In the genomic region with DNA sequence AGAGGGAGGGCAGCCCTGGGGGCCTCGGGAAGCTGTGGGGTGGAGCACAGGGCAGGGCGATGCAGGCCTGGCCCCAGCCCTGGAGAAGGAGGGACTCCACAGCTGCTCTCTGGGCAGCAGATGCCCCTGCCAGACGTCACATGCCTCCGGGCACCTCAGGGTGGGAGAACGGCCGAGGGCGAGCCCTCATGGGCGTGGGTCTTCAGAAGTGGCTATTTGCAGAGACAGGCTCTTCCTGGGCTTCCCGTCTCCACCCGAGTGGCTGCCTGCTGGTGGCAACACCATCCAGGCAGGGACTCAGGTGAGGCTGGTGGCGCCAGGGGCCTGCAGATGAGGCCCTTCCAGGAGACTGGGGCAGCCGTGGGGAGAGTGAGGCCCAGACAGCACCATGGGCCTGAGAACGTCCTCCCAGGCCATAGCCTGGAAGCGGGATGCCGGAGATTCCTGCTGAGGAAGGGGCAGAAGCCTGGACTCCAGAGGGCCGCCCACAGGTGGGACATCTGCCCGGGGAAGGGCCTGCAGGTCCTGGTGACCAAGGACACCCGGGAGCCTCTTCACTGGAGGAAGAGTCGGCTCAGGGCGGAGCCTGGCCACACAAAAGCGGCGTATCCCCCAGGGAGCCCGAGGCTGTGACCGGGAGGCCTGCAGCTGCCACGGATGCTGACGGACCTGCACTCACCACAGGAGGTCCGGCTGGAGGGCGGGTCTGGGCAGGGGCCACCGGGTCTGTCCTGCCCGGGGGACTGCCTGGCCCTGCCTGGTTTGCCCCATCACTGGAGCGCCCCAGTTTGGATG, we compare ENCODE assay signal across 20 cellular contexts. TPM values are rescaled to one million over a fixed set of nuclear protein-coding genes. Genes with fewer than 3 reads are reported as not detected.
A peak's percentile ranks its signal among the peaks of the same experiment; 100 is the strongest.
DNase-seq lines count a peak whose midpoint lies in the region; ATAC-seq and TF ChIP-seq lines count a peak whose summit lies in the region.
"Had no signal": no experiment of that assay in that cellular context is flagged by ENCODE, and none has a peak within 500 bp of the region (broad histone marks: within the 10 kb centered on the region; RNA-seq: fewer than 3 reads in every experiment).

No MANE protein-coding gene starts in this region.

- 69 to 74% (median 71%) methylated on average over 31 of the region's 31 CpGs for WGBS in ovary, 3 donors
- WGBS in sigmoid colon, 2 donors: 57 to 69% methylated on average over 31 of the region's 31 CpGs

- no peaks in the 10 kb centered on the region for H3K27me3 Mint-ChIP-seq in nephron progenitor cell (ENCODE audit: low read depth, poor library complexity)
- H3K27me3 Mint-ChIP-seq: CD4-positive, CD25-positive, alpha-beta regulatory T cell had no signal

- TF ChIP-seq POLR2A in ovary (IDR thresholded peaks at IDR 0.05) (no peak), sigmoid colon (IDR thresholded peaks at IDR 0.05) (no peak)

- H3K36me3 ChIP-seq in RWPE2 (ENCODE audit: low read depth) (no peaks in the 10 kb centered on the region), ovary (no peaks in the 10 kb centered on the region), sigmoid colon (no peaks in the 10 kb centered on the region)

- no peak overlapping the region for H3K27ac Mint-ChIP-seq in nephron progenitor cell
- H3K27ac Mint-ChIP-seq: CD4-positive, CD25-positive, alpha-beta regulatory T cell; T-cell had no signal

- H3K4me3 Mint-ChIP-seq in nephron progenitor cell: no peak overlapping the region
- H3K4me3 Mint-ChIP-seq: CD4-positive, CD25-positive, alpha-beta regulatory T cell; T-cell had no signal

- no peaks in the 10 kb centered on the region for H3K9me3 ChIP-seq in RWPE2 (ENCODE audit: severe bottlenecking)
- no peaks in the 10 kb centered on the region for H3K9me3 ChIP-seq in ovary
- no peaks in the 10 kb centered on the region for H3K9me3 ChIP-seq in sigmoid colon

- TF ChIP-seq EP300 in ovary (IDR thresholded peaks at IDR 0.05): no peak
- no peak for TF ChIP-seq EP300 in sigmoid colon (IDR thresholded peaks at IDR 0.05)

- H3K36me3 Mint-ChIP-seq in nephron progenitor cell (ENCODE audit: low read depth): no peaks in the 10 kb centered on the region
- H3K36me3 Mint-ChIP-seq: CD4-positive, CD25-positive, alpha-beta regulatory T cell; T-cell had no signal

- ATAC-seq in RWPE2 (ENCODE audit: low read depth): peak; percentile 11; the same call in 1 of the 3 replicates
- ATAC-seq: GM12878, T-cell had no signal

- peaks cover 16% of the 10 kb centered on the region for H3K4me1 Mint-ChIP-seq in nephron progenitor cell
- H3K4me1 Mint-ChIP-seq: CD4-positive, CD25-positive, alpha-beta regulatory T cell; T-cell had no signal

- H3K9me3 Mint-ChIP-seq in nephron progenitor cell: peaks cover 8% of the 10 kb centered on the region
- H3K9me3 Mint-ChIP-seq: T-cell had no signal

- DNase-seq in NCI-H748 (lab: John Stamatoyannopoulos, UW; ENCODE audit: unreplicated experiment) (peak; percentile 15), NCI-H748 treated with DMSO at 0.1 percent for 48 hours (lab: John Stamatoyannopoulos, UW) (no peak), DMS153 treated with DMSO at 0.1 percent for 48 hours (lab: John Stamatoyannopoulos, UW; ENCODE audit: unreplicated experiment) (peak; percentile 34), RWPE2 (ENCODE audit: low spot score) (no peak), nephron progenitor cell (peak; percentile 47), ovary (no peak), sigmoid colon (no peak)
- DNase-seq in activated naive CD4-positive, alpha-beta T cell treated with Interleukin-2 at 50 U/mL for 16 hours: no peak
- DNase-seq: CD4-positive, CD25-positive, alpha-beta regulatory T cell; NCI-H1048; NCI-H2029; NCI-H524; T-cell; T1000 had no signal

- H3K27ac ChIP-seq in RWPE2 (ENCODE audit: poor library complexity, severe bottlenecking) (no peak overlapping the region), ovary (no peak overlapping the region), sigmoid colon (no peak overlapping the region)
- H3K27ac ChIP-seq: KMS-11 had no signal

- H3K27me3 ChIP-seq in RWPE2 (ENCODE audit: insufficient read depth, poor library complexity, severe bottlenecking) (no peaks in the 10 kb centered on the region), ovary (no peaks in the 10 kb centered on the region), sigmoid colon (peaks cover 3 to 62% (median 19%) of the 10 kb centered on the region in 3 donors)

- TF ChIP-seq CTCF in RWPE2 (IDR thresholded peaks at IDR 0.05; ENCODE audit: poor library complexity, severe bottlenecking) (no peak), nephron progenitor cell (IDR thresholded peaks at IDR 0.05) (no peak), ovary (IDR thresholded peaks at IDR 0.05) (no peak), sigmoid colon (IDR thresholded peaks at IDR 0.05) (no peak)

- H3K4me3 ChIP-seq in RWPE2 (ENCODE audit: severe bottlenecking) (no peak overlapping the region), ovary (no peak overlapping the region), sigmoid colon (no peak overlapping the region)
- H3K4me3 ChIP-seq: GM12878 had no signal

- intact Hi-C loops in ovary (cut with DNase I) (no loop called here), sigmoid colon (cut with DNase I) (no loop called here)

- no peaks in the 10 kb centered on the region for H3K4me1 ChIP-seq in RWPE2 (ENCODE audit: insufficient read depth, poor library complexity, severe bottlenecking)
- H3K4me1 ChIP-seq in ovary (ENCODE audit: insufficient read depth): no peaks in the 10 kb centered on the region
- no peaks in the 10 kb centered on the region for H3K4me1 ChIP-seq in sigmoid colon

RNA-seq across cellular contexts. Expression of gene ADGRA1, which starts 15.7 kb away (rescaled TPM):
- total RNA-seq in ovary (under 1 TPM in 4 of 7 donors, not detected in 3; 0.07 to 0.92 (median 0.13) TPM), sigmoid colon (under 1 TPM in 3 of 4 donors, not detected in 1; under 0.01 to 0.28 (median 0.14) TPM)
- polyA plus RNA-seq in ovary (not detected), sigmoid colon (under 1 TPM in 1 of 3 donors, not detected in 2; 0.03 TPM)
- total RNA-seq: CD4-positive, CD25-positive, alpha-beta regulatory T cell; GM12878; M059J; OCI-LY7; RPMI7951; SK-MEL-5; T-cell had no signal
- polyA plus RNA-seq: CD4-positive, CD25-positive, alpha-beta regulatory T cell; GM12878 had no signal

Comparison
In these comparisons a context has a peak if more than half of its experiments do, and no peak if none do; other contexts are left out.
1. DNase-seq: peak in NCI-H748 (single experiment), DMS153 treated with DMSO at 0.1 percent for 48 hours (single experiment) and nephron progenitor cell (single experiment); none in NCI-H748 treated with DMSO at 0.1 percent for 48 hours (single experiment), RWPE2 (single experiment), ovary (0 of 5), activated naive CD4-positive, alpha-beta T cell treated with Interleukin-2 at 50 U/mL for 16 hours (single experiment) and sigmoid colon (single experiment).